1 cellular context compared by ENCODE assay signal in genomic region chr3:38834110-38834509, GRCh38.
TF ChIP-seq lines count a peak whose summit lies in the region.

No MANE protein-coding gene starts in this region.

TF ChIP-seq in HCT116, 20 proteins besides CTCF, POLR2A, EP300 and RAD21 (continued from another document):
- TF ChIP-seq REST (IDR thresholded peaks at IDR 0.05; ENCODE audit: low read depth) (no peak), ZBTB33 (IDR thresholded peaks at IDR 0.05; ENCODE audit: extremely low read depth, insufficient replicate concordance, low read length) (no peak)
